22 cellular contexts compared by ENCODE assay signal in genomic region chr11:61851128-61851899, GRCh38. TPM values are rescaled to one million over a fixed set of nuclear protein-coding genes. Genes with fewer than 3 reads are reported as not detected.
DNase-seq lines count a peak whose midpoint lies in the region; ATAC-seq and TF ChIP-seq lines count a peak whose summit lies in the region.
"Had no signal": no experiment of that assay in that cellular context is flagged by ENCODE, and none has a peak within 500 bp of the region (broad histone marks: within the 10 kb centered on the region; RNA-seq: fewer than 3 reads in every experiment).

No MANE protein-coding gene starts in this region.

- H3K4me1 Mint-ChIP-seq in MCF 10A (ENCODE audit: insufficient read depth, unreplicated experiment): no peaks in the 10 kb centered on the region
- H3K4me1 Mint-ChIP-seq in activated CD4-positive, alpha-beta T cell treated with anti-CD3 and anti-CD28 coated beads for 36 hours: no peaks in the 10 kb centered on the region
- no peaks in the 10 kb centered on the region for H3K4me1 Mint-ChIP-seq in stimulated activated memory B cell treated with anti-CD40 and anti-IgM and Interleukin-4, amounts not matched to agents 10 μg/mL and 1 μg/mL and 100 μg/mL, for 72 hours

- BruUV-seq in MCF 10A (replicated peaks; lab: Mats Ljungman, UMichigan): no TSS peak
- no TSS peak for BruUV-seq in mammary epithelial cell (replicated peaks; lab: Mats Ljungman, UMichigan)

- no peak overlapping the region for H3K4me2 ChIP-seq in mammary epithelial cell (ENCODE audit: insufficient read depth, low read depth, low read length)
- H3K4me2 ChIP-seq in osteoblast (ENCODE audit: insufficient read depth, low read length): no peak overlapping the region

- DNase-seq in MCF 10A (ENCODE audit: unreplicated experiment): no peak
- no peak for DNase-seq in mammary epithelial cell
- DNase-seq in cardiac muscle cell (ENCODE audit: low read depth in 1 of 2, low spot score in 1 of 2): peak in 1 of 2 donors; percentile 18
- DNase-seq in osteoblast (ENCODE audit: insufficient read length, low spot score, missing footprints): peak; percentile 36
- no peak for DNase-seq in tibial nerve (ENCODE audit: low spot score in 2 of 2)
- DNase-seq in activated CD4-positive, alpha-beta T cell treated with anti-CD3 and anti-CD28 coated beads for 36 hours: no peak
- no peak for DNase-seq in cerebellar nuclear complex (lab: John Stamatoyannopoulos, UW)
- DNase-seq: activated CD4-positive, CD25-positive, alpha-beta regulatory T cell; activated T-cell treated with anti-CD3 and anti-CD28 coated beads, Interleukin-2, amount 50 U/mL, for 48 hours; Calu3; central memory CD4-positive, alpha-beta T cell; HCEC 1CT; NCI-H1930; NCI-H510A; occipital lobe; SIG-M5; stimulated activated CD4-positive, alpha-beta T cell treated with anti-CD3 and anti-CD28 coated beads, Interleukin-4, amount 100 ng/mL, for 4 hours; T-helper 2 cell had no signal

- H3K4me3 Mint-ChIP-seq in MCF 10A (ENCODE audit: unreplicated experiment): no peak overlapping the region
- H3K4me3 Mint-ChIP-seq in activated CD4-positive, alpha-beta T cell treated with anti-CD3 and anti-CD28 coated beads for 36 hours: no peak overlapping the region
- H3K4me3 Mint-ChIP-seq in stimulated activated memory B cell treated with anti-CD40 and anti-IgM and Interleukin-4, amounts not matched to agents 10 μg/mL and 1 μg/mL and 100 μg/mL, for 72 hours: no peak overlapping the region

- H3K27me3 ChIP-seq in mammary epithelial cell (ENCODE audit: insufficient read depth, low read length) (no peaks in the 10 kb centered on the region), cardiac muscle cell (no peaks in the 10 kb centered on the region), osteoblast (ENCODE audit: insufficient read depth, low read length) (no peaks in the 10 kb centered on the region), tibial nerve (no peaks in the 10 kb centered on the region)
- H3K27me3 ChIP-seq: suprapubic skin had no signal

- dilution Hi-C loops in mammary epithelial cell (cut with HindIII; ENCODE audit: low sequenced_read_pairs): no loop called here

- H3K27me3 Mint-ChIP-seq in MCF 10A (ENCODE audit: insufficient read depth, unreplicated experiment): no peaks in the 10 kb centered on the region
- no peaks in the 10 kb centered on the region for H3K27me3 Mint-ChIP-seq in activated CD4-positive, alpha-beta T cell treated with anti-CD3 and anti-CD28 coated beads for 36 hours
- no peaks in the 10 kb centered on the region for H3K27me3 Mint-ChIP-seq in stimulated activated memory B cell treated with anti-CD40 and anti-IgM and Interleukin-4, amounts not matched to agents 10 μg/mL and 1 μg/mL and 100 μg/mL, for 72 hours

- no peaks in the 10 kb centered on the region for H4K20me1 ChIP-seq in mammary epithelial cell (ENCODE audit: insufficient read depth, low read length)
- no peaks in the 10 kb centered on the region for H4K20me1 ChIP-seq in osteoblast (ENCODE audit: insufficient read depth, low read length)

- H3K36me3 ChIP-seq in mammary epithelial cell (ENCODE audit: insufficient read depth, low read length) (peaks cover 11% of the 10 kb centered on the region), cardiac muscle cell (peaks cover 49% of the 10 kb centered on the region), osteoblast (ENCODE audit: insufficient read depth, low read length) (peaks cover 31% of the 10 kb centered on the region), tibial nerve (peaks cover 0 to 48% (median 0%) of the 10 kb centered on the region in 3 donors)

- POLR2A ChIA-PET in MCF 10A (lab: Yijun Ruan, JAX): no interaction called here
- POLR2A ChIA-PET in activated CD4-positive, alpha-beta T cell treated with anti-CD3 and anti-CD28 coated beads for 36 hours (lab: Charles Lee): no interaction called here

- H3K27ac Mint-ChIP-seq in MCF 10A (ENCODE audit: low read depth, unreplicated experiment): peak overlapping the region; percentile 63
- no peak overlapping the region for H3K27ac Mint-ChIP-seq in activated CD4-positive, alpha-beta T cell treated with anti-CD3 and anti-CD28 coated beads for 36 hours
- H3K27ac Mint-ChIP-seq in stimulated activated memory B cell treated with anti-CD40 and anti-IgM and Interleukin-4, amounts not matched to agents 10 μg/mL and 1 μg/mL and 100 μg/mL, for 72 hours: no peak overlapping the region

- H3K4me1 ChIP-seq in mammary epithelial cell (ENCODE audit: insufficient read depth, low read length) (no peaks in the 10 kb centered on the region), cardiac muscle cell (ENCODE audit: low read depth) (no peaks in the 10 kb centered on the region), osteoblast (ENCODE audit: insufficient read depth, low read length) (no peaks in the 10 kb centered on the region), tibial nerve (peaks cover 0 to 53% (median 20%) of the 10 kb centered on the region in 4 donors)

- peaks cover 19% of the 10 kb centered on the region for H3K36me3 Mint-ChIP-seq in MCF 10A (ENCODE audit: insufficient read depth, unreplicated experiment)
- peaks cover 4% of the 10 kb centered on the region for H3K36me3 Mint-ChIP-seq in activated CD4-positive, alpha-beta T cell treated with anti-CD3 and anti-CD28 coated beads for 36 hours (ENCODE audit: low read depth)
- peaks cover 58% of the 10 kb centered on the region for H3K36me3 Mint-ChIP-seq in stimulated activated memory B cell treated with anti-CD40 and anti-IgM and Interleukin-4, amounts not matched to agents 10 μg/mL and 1 μg/mL and 100 μg/mL, for 72 hours

- CTCF ChIA-PET in MCF 10A (lab: Yijun Ruan, JAX): no interaction called here
- CTCF ChIA-PET in mammary epithelial cell (lab: Charles Lee; ENCODE audit: low non-redundant PET): no interaction called here
- CTCF ChIA-PET in activated CD4-positive, alpha-beta T cell treated with anti-CD3 and anti-CD28 coated beads for 36 hours (lab: Charles Lee): no interaction called here

- WGBS in mammary epithelial cell (ENCODE audit: low coverage, missing lambda C conversion rate): 74% methylated on average over 24 of the region's 24 CpGs
- 59 to 63% methylated on average over 14 to 24 of the region's 24 CpGs for WGBS in tibial nerve, 2 donors

- in situ Hi-C loops in mammary epithelial cell (cut with MboI; ENCODE audit: low sequenced_read_pairs in 2 of 2): no loop called here

- no peak for TF ChIP-seq EP300 in tibial nerve (IDR thresholded peaks at IDR 0.05)

- intact Hi-C loops in MCF 10A (cut with micrococcal nuclease) (no loop called here), mammary epithelial cell (cut with micrococcal nuclease) (no loop called here)
- intact Hi-C loops in activated CD4-positive, alpha-beta T cell treated with anti-CD3 and anti-CD28 coated beads for 36 hours (cut with DNase I, micrococcal nuclease): no loop called here

- no peaks in the 10 kb centered on the region for H3K9me3 Mint-ChIP-seq in MCF 10A (ENCODE audit: unreplicated experiment)
- H3K9me3 Mint-ChIP-seq in activated CD4-positive, alpha-beta T cell treated with anti-CD3 and anti-CD28 coated beads for 36 hours (ENCODE audit: low read depth): no peaks in the 10 kb centered on the region
- H3K9me3 Mint-ChIP-seq in stimulated activated memory B cell treated with anti-CD40 and anti-IgM and Interleukin-4, amounts not matched to agents 10 μg/mL and 1 μg/mL and 100 μg/mL, for 72 hours: peaks cover 2% of the 10 kb centered on the region

- H2AFZ ChIP-seq in mammary epithelial cell (ENCODE audit: low read depth, low read length) (no peak overlapping the region), osteoblast (ENCODE audit: low read length) (no peak overlapping the region)

- H3K27ac ChIP-seq in mammary epithelial cell (ENCODE audit: insufficient read depth, low read depth, low read length): no peak overlapping the region
- H3K27ac ChIP-seq in cardiac muscle cell: peak overlapping the region; percentile 48
- H3K27ac ChIP-seq in osteoblast (ENCODE audit: low read depth, low read length): no peak overlapping the region
- H3K27ac ChIP-seq in tibial nerve: peak overlapping the region; percentile 3 to 84 (median 72)
- H3K27ac ChIP-seq: 22Rv1, HL-60, suprapubic skin had no signal

- TF ChIP-seq CTCF in MCF 10A (IDR thresholded peaks at IDR 0.05; ENCODE audit: unreplicated experiment) (no peak), mammary epithelial cell (conservative IDR thresholded peaks at IDR 0.05 in 1 of 2, IDR thresholded peaks at IDR 0.05 in 1 of 2; ENCODE audit: extremely low read depth in 1 of 2, insufficient read depth in 1 of 2, low read depth in 1 of 2, low read length in 2 of 2) (no peak), cardiac muscle cell (IDR thresholded peaks at IDR 0.05; ENCODE audit: low read depth, low read length) (no peak), osteoblast (IDR thresholded peaks at IDR 0.05; ENCODE audit: extremely low read depth, low read depth, low read length) (no peak), tibial nerve (IDR thresholded peaks at IDR 0.05) (no peak)

- no peak for ATAC-seq in activated CD4-positive, alpha-beta T cell treated with anti-CD3 and anti-CD28 coated beads for 36 hours
- no peak for ATAC-seq in stimulated activated memory B cell treated with anti-CD40 and anti-IgM and Interleukin-4, amounts not matched to agents 10 μg/mL and 1 μg/mL and 100 μg/mL, for 72 hours

- H3K9me3 ChIP-seq in mammary epithelial cell (replicated peaks; ENCODE audit: insufficient read depth, low read length) (no peaks in the 10 kb centered on the region), cardiac muscle cell (ENCODE audit: low read depth) (no peaks in the 10 kb centered on the region), osteoblast (ENCODE audit: low read depth, low read length) (no peaks in the 10 kb centered on the region), tibial nerve (no peaks in the 10 kb centered on the region)
- H3K9me3 ChIP-seq: suprapubic skin had no signal

- TF ChIP-seq POLR2A in tibial nerve (IDR thresholded peaks at IDR 0.05): no peak

- H3K4me3 ChIP-seq in mammary epithelial cell (replicated peaks in 1 of 3; ENCODE audit: insufficient read depth in 1 of 3, low read depth in 2 of 3, low read length in 3 of 3) (no peak overlapping the region), cardiac muscle cell (no peak overlapping the region), osteoblast (ENCODE audit: insufficient read depth, low read length) (no peak overlapping the region), tibial nerve (no peak overlapping the region)
- H3K4me3 ChIP-seq: suprapubic skin had no signal

- H3K79me2 ChIP-seq in mammary epithelial cell (ENCODE audit: insufficient read depth, low read length) (no peaks in the 10 kb centered on the region), osteoblast (ENCODE audit: insufficient read depth, low read length) (no peaks in the 10 kb centered on the region)

- H3K9ac ChIP-seq in mammary epithelial cell (ENCODE audit: insufficient read depth, low read length): no peak overlapping the region

RNA-seq across cellular contexts. Expression of gene FADS2, which starts 23.2 kb away (rescaled TPM):
- 7.5 and 20.6 TPM in 2 replicates for total RNA-seq in MCF 10A (2022)
- total RNA-seq in mammary epithelial cell: 100 to 1,000 TPM in 1 of 2 donors, 10 to 100 TPM in 1; 70.7 to 222 TPM
- 314 TPM for polyA plus RNA-seq in mammary epithelial cell
- polyA minus RNA-seq in mammary epithelial cell: 502 TPM
- 103 and 239 TPM in 2 replicates for total RNA-seq in cardiac muscle cell
- 129 and 262 TPM in 2 replicates for polyA plus RNA-seq in cardiac muscle cell
- 258 and 275 TPM in 2 replicates for total RNA-seq in osteoblast
- total RNA-seq in tibial nerve: 10 to 100 TPM; 17.4 to 59.2 (median 32.7) TPM
- total RNA-seq in activated CD4-positive, alpha-beta T cell treated with anti-CD3 and anti-CD28 coated beads for 36 hours: 10 to 100 TPM; 51.0 to 58.4 TPM

RNA-seq across cellular contexts. Expression of gene FADS1, which starts 34.5 kb away (rescaled TPM):
- total RNA-seq in MCF 10A (2022) (24.2 and 27.5 TPM in 2 replicates), mammary epithelial cell (10 to 100 TPM; 32.9 to 38.8 TPM), cardiac muscle cell (114 and 164 TPM in 2 replicates), osteoblast (303 and 323 TPM in 2 replicates), tibial nerve (10 to 100 TPM; 33.7 to 61.6 (median 47.0) TPM)
- polyA plus RNA-seq in mammary epithelial cell (56.1 TPM), cardiac muscle cell (183 and 249 TPM in 2 replicates)
- 31.0 TPM for polyA minus RNA-seq in mammary epithelial cell
- total RNA-seq in activated CD4-positive, alpha-beta T cell treated with anti-CD3 and anti-CD28 coated beads for 36 hours: 10 to 100 TPM; 18.9 to 23.7 TPM

RNA-seq across cellular contexts. Expression of gene FADS3, which starts 40.0 kb away (rescaled TPM):
- total RNA-seq in MCF 10A (2022) (145 and 184 TPM in 2 replicates), mammary epithelial cell (100 to 1,000 TPM; 149 to 429 TPM), cardiac muscle cell (42.0 and 42.9 TPM in 2 replicates), osteoblast (127 and 144 TPM in 2 replicates), tibial nerve (100 to 1,000 TPM; 135 to 327 (median 205) TPM)
- polyA plus RNA-seq in mammary epithelial cell (128 TPM), cardiac muscle cell (45.0 and 48.0 TPM in 2 replicates)
- polyA minus RNA-seq in mammary epithelial cell: 183 TPM
- total RNA-seq in activated CD4-positive, alpha-beta T cell treated with anti-CD3 and anti-CD28 coated beads for 36 hours: 10 to 100 TPM in 1 of 2 experiments, 1 to 10 TPM in 1; 7.2 to 10.1 TPM

RNA-seq across cellular contexts. Expression of gene FEN1, which starts 58.6 kb away (rescaled TPM):
- total RNA-seq in MCF 10A (2022): 19.9 and 21.5 TPM in 2 replicates
- 10 to 100 TPM; 11.7 to 46.1 TPM for total RNA-seq in mammary epithelial cell
- polyA plus RNA-seq in mammary epithelial cell: 65.0 TPM
- polyA minus RNA-seq in mammary epithelial cell: 96.1 TPM
- total RNA-seq in cardiac muscle cell: 13.5 and 30.7 TPM in 2 replicates
- polyA plus RNA-seq in cardiac muscle cell: 13.2 and 39.2 TPM in 2 replicates
- 7.7 and 9.0 TPM in 2 replicates for total RNA-seq in osteoblast
- total RNA-seq in tibial nerve: 10 to 100 TPM in 1 of 4 donors, 1 to 10 TPM in 3; 4.5 to 11.0 (median 4.6) TPM
- total RNA-seq in activated CD4-positive, alpha-beta T cell treated with anti-CD3 and anti-CD28 coated beads for 36 hours: 100 to 1,000 TPM in 1 of 2 experiments, 10 to 100 TPM in 1; 70.0 to 108 TPM

RNA-seq across cellular contexts. Expression of gene TMEM258, which starts 58.9 kb away (rescaled TPM):
- 184 and 300 TPM in 2 replicates for total RNA-seq in MCF 10A (2022)
- total RNA-seq in mammary epithelial cell: 10 to 100 TPM; 48.2 to 99.7 TPM
- polyA plus RNA-seq in mammary epithelial cell: 202 TPM
- polyA minus RNA-seq in mammary epithelial cell: 79.7 TPM
- total RNA-seq in cardiac muscle cell: 29.3 and 35.3 TPM in 2 replicates
- 241 and 255 TPM in 2 replicates for polyA plus RNA-seq in cardiac muscle cell
- total RNA-seq in osteoblast: 63.3 and 81.9 TPM in 2 replicates
- 10 to 100 TPM; 21.9 to 56.7 (median 45.2) TPM for total RNA-seq in tibial nerve
- 100 to 1,000 TPM; 172 to 176 TPM for total RNA-seq in activated CD4-positive, alpha-beta T cell treated with anti-CD3 and anti-CD28 coated beads for 36 hours

Comparison
In these comparisons a context has a peak if more than half of its experiments do, and no peak if none do; other contexts are left out.
1. H3K27ac ChIP-seq: peak in cardiac muscle cell (single experiment) and tibial nerve (4 of 4); none in mammary epithelial cell (single experiment) and osteoblast (single experiment).